ENCODE assay signal across 8 cellular contexts in the genomic region with DNA sequence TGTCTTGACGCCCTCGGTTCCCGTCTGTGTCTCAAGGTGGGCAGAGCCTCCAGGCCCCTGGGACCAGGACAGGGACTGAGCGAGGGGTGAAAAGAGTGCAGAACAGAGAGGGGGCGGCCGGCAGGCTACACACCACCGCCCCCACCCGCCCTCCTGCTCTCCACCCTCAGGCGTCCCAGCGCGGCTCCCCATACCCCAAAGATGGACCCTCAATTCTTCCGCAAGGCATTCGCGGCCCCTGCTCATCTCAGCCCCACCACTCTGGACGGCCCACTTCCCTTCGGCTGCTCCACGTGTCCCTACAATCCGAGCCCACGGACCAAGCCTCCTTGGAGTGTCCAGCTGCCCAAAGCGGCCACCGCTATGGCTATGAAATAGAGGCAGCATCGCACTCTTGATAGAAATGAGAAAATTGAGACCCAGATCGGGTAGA. TPM values are rescaled to one million over a fixed set of nuclear protein-coding genes. Genes with fewer than 3 reads are reported as not detected.
DNase-seq lines count a peak whose midpoint lies in the region; ATAC-seq lines count a peak whose summit lies in the region.

No MANE protein-coding gene starts in this region.

- peaks cover 43% of the 10 kb centered on the region for H3K4me1 Mint-ChIP-seq in activated CD4-positive, alpha-beta T cell treated with anti-CD3 and anti-CD28 coated beads for 36 hours
- H3K4me1 Mint-ChIP-seq in activated T-helper 1 cell treated with anti-CD3 and anti-CD28 coated beads, Interleukin-12 subunit alpha, Interleukin-12 subunit beta, Interleukin-2, Interleukin-4 antibody, amounts not matched to agents 30 ng/mL and 10 ng/mL and 1 ng/mL, durations not matched to agents 14 hours and 24 hours and 36 hours (ENCODE audit: low read depth), result peaks cover 22% of the 10 kb centered on the region

- H3K4me1 ChIP-seq in iPS-20b (ENCODE audit: insufficient read depth, low read length), result peaks cover 32% of the 10 kb centered on the region
- H3K4me1 ChIP-seq in stomach smooth muscle (ENCODE audit: control insufficient read depth, insufficient read depth, low read length), result peaks cover 51% of the 10 kb centered on the region

- H3K4me3 Mint-ChIP-seq in activated CD4-positive, alpha-beta T cell treated with anti-CD3 and anti-CD28 coated beads for 36 hours, result peak overlapping the region; percentile 92
- peak overlapping the region; percentile 95 for H3K4me3 Mint-ChIP-seq in activated T-helper 1 cell treated with anti-CD3 and anti-CD28 coated beads, Interleukin-12 subunit alpha, Interleukin-12 subunit beta, Interleukin-2, Interleukin-4 antibody, amounts not matched to agents 30 ng/mL and 10 ng/mL and 1 ng/mL, durations not matched to agents 14 hours and 24 hours and 36 hours

- H3K4me3 ChIP-seq in iPS-20b (ENCODE audit: low read length), result peak overlapping the region; percentile 84
- H3K4me3 ChIP-seq in stomach smooth muscle (ENCODE audit: low read length in 2 of 2), result peak overlapping the region; percentile 3 to 40

- H3K36me3 ChIP-seq in iPS-20b (ENCODE audit: insufficient read depth, low read depth, low read length) (no peaks in the 10 kb centered on the region), stomach smooth muscle (ENCODE audit: control insufficient read depth in 2 of 2, insufficient read depth in 2 of 2, low read length in 2 of 2) (no peaks in the 10 kb centered on the region)

- peaks cover 25% of the 10 kb centered on the region for H3K27me3 ChIP-seq in iPS-20b (ENCODE audit: insufficient read depth, low read length)
- H3K27me3 ChIP-seq in stomach smooth muscle (ENCODE audit: control insufficient read depth in 1 of 2, insufficient read depth in 2 of 2, low read length in 2 of 2), result peaks cover 2 to 25% of the 10 kb centered on the region in 2 donors

- H3K27ac ChIP-seq in iPS-20b (ENCODE audit: low read length) (no peak overlapping the region), stomach smooth muscle (ENCODE audit: low read length) (no peak overlapping the region)

- no peak for DNase-seq in activated CD4-positive, alpha-beta T cell treated with anti-CD3 and anti-CD28 coated beads for 36 hours
- no peak for DNase-seq in activated CD4-positive, alpha-beta T cell treated with anti-CD3 and anti-CD28 coated beads, Interleukin-2, amount 50 U/mL, for 48 hours
- DNase-seq in activated T-helper 1 cell treated with anti-CD3 and anti-CD28 coated beads, Interleukin-12 subunit alpha, Interleukin-12 subunit beta, Interleukin-2, Interleukin-4 antibody, amounts not matched to agents 30 ng/mL and 10 ng/mL and 1 ng/mL, durations not matched to agents 14 hours and 24 hours and 36 hours (ENCODE audit: low spot score), result no peak
- no peak for DNase-seq in ureter (ENCODE audit: low spot score)

- intact Hi-C loops in activated CD4-positive, alpha-beta T cell treated with anti-CD3 and anti-CD28 coated beads for 36 hours (cut with DNase I, micrococcal nuclease), result loop anchor here (2.0 to 5.0 kb wide), 6 partner anchors 13 to 1181 kb away; partner anchors contain the start of genes CIRBP (in 1 of the 2), MBD3 (in 1 of the 2), PTBP1 (in 1 of the 2) and REXO1 (in 1 of the 2)
- intact Hi-C loops in activated T-helper 1 cell treated with anti-CD3 and anti-CD28 coated beads, Interleukin-12 subunit alpha, Interleukin-12 subunit beta, Interleukin-2, Interleukin-4 antibody, amounts not matched to agents 30 ng/mL and 10 ng/mL and 1 ng/mL, durations not matched to agents 14 hours and 24 hours and 36 hours (cut with micrococcal nuclease), result loop anchor here (5.0 kb wide), 3 partner anchors 291 to 454 kb away; partner anchors contain the start of genes AP3D1, DAZAP1, PCSK4 and REEP6

- ATAC-seq in activated CD4-positive, alpha-beta T cell treated with anti-CD3 and anti-CD28 coated beads for 36 hours, result no peak
- no peak for ATAC-seq in GM18870 (IDR thresholded peaks at IDR 0.05; ENCODE audit: unreplicated experiment)
- ATAC-seq in GM18909 (IDR thresholded peaks at IDR 0.05; ENCODE audit: poor library complexity, unreplicated experiment), result no peak

- H3K27ac Mint-ChIP-seq in activated CD4-positive, alpha-beta T cell treated with anti-CD3 and anti-CD28 coated beads for 36 hours, result peak overlapping the region; percentile 34
- H3K27ac Mint-ChIP-seq in activated T-helper 1 cell treated with anti-CD3 and anti-CD28 coated beads, Interleukin-12 subunit alpha, Interleukin-12 subunit beta, Interleukin-2, Interleukin-4 antibody, amounts not matched to agents 30 ng/mL and 10 ng/mL and 1 ng/mL, durations not matched to agents 14 hours and 24 hours and 36 hours, result peak overlapping the region; percentile 68

- POLR2A ChIA-PET in activated CD4-positive, alpha-beta T cell treated with anti-CD3 and anti-CD28 coated beads for 36 hours (lab: Charles Lee), result no interaction called here

- no peaks in the 10 kb centered on the region for H3K36me3 Mint-ChIP-seq in activated CD4-positive, alpha-beta T cell treated with anti-CD3 and anti-CD28 coated beads for 36 hours (ENCODE audit: low read depth)
- peaks cover 2% of the 10 kb centered on the region for H3K36me3 Mint-ChIP-seq in activated T-helper 1 cell treated with anti-CD3 and anti-CD28 coated beads, Interleukin-12 subunit alpha, Interleukin-12 subunit beta, Interleukin-2, Interleukin-4 antibody, amounts not matched to agents 30 ng/mL and 10 ng/mL and 1 ng/mL, durations not matched to agents 14 hours and 24 hours and 36 hours (ENCODE audit: low read depth)

- H3K9ac ChIP-seq in iPS-20b (ENCODE audit: low read depth, low read length), result peak overlapping the region; percentile 59; the same call in 1 of the 2 replicates
- H3K9ac ChIP-seq in stomach smooth muscle (ENCODE audit: low read length in 2 of 2), result peak overlapping the region in 1 of 2 donors; percentile 19

- CTCF ChIA-PET in activated CD4-positive, alpha-beta T cell treated with anti-CD3 and anti-CD28 coated beads for 36 hours (lab: Charles Lee), result interaction anchor here (0.6 kb wide), 1 partner anchor 36 kb away, joined by 4 read pairs; no protein-coding TSS in a partner anchor

- H3K9me3 ChIP-seq in iPS-20b (ENCODE audit: insufficient read depth, low read depth, low read length) (no peaks in the 10 kb centered on the region), stomach smooth muscle (ENCODE audit: control insufficient read depth in 2 of 2, low read length in 2 of 2) (no peaks in the 10 kb centered on the region)

- H3K27me3 Mint-ChIP-seq in activated CD4-positive, alpha-beta T cell treated with anti-CD3 and anti-CD28 coated beads for 36 hours, result no peaks in the 10 kb centered on the region
- H3K27me3 Mint-ChIP-seq in activated T-helper 1 cell treated with anti-CD3 and anti-CD28 coated beads, Interleukin-12 subunit alpha, Interleukin-12 subunit beta, Interleukin-2, Interleukin-4 antibody, amounts not matched to agents 30 ng/mL and 10 ng/mL and 1 ng/mL, durations not matched to agents 14 hours and 24 hours and 36 hours (ENCODE audit: insufficient read depth), result peaks cover 2% of the 10 kb centered on the region

- H3K9me3 Mint-ChIP-seq in activated CD4-positive, alpha-beta T cell treated with anti-CD3 and anti-CD28 coated beads for 36 hours (ENCODE audit: low read depth), result no peaks in the 10 kb centered on the region
- H3K9me3 Mint-ChIP-seq in activated T-helper 1 cell treated with anti-CD3 and anti-CD28 coated beads, Interleukin-12 subunit alpha, Interleukin-12 subunit beta, Interleukin-2, Interleukin-4 antibody, amounts not matched to agents 30 ng/mL and 10 ng/mL and 1 ng/mL, durations not matched to agents 14 hours and 24 hours and 36 hours, result no peaks in the 10 kb centered on the region

RNA-seq across cellular contexts. Expression of gene KLF16, which starts 1.8 kb away (rescaled TPM):
- 10 to 100 TPM; 22.5 to 28.8 TPM for total RNA-seq in activated CD4-positive, alpha-beta T cell treated with anti-CD3 and anti-CD28 coated beads for 36 hours
- 34.5 and 39.1 TPM in 2 replicates for total RNA-seq in activated T-helper 1 cell treated with anti-CD3 and anti-CD28 coated beads, Interleukin-12 subunit alpha, Interleukin-12 subunit beta, Interleukin-2, Interleukin-4 antibody, amounts not matched to agents 30 ng/mL and 10 ng/mL and 1 ng/mL, durations not matched to agents 14 hours and 24 hours and 36 hours
- 14.8 TPM for total RNA-seq in ureter

RNA-seq across cellular contexts. Expression of gene REXO1, which starts 13.3 kb away (rescaled TPM):
- 10 to 100 TPM; 39.3 to 49.8 TPM for total RNA-seq in activated CD4-positive, alpha-beta T cell treated with anti-CD3 and anti-CD28 coated beads for 36 hours
- total RNA-seq in activated T-helper 1 cell treated with anti-CD3 and anti-CD28 coated beads, Interleukin-12 subunit alpha, Interleukin-12 subunit beta, Interleukin-2, Interleukin-4 antibody, amounts not matched to agents 30 ng/mL and 10 ng/mL and 1 ng/mL, durations not matched to agents 14 hours and 24 hours and 36 hours, result 64.5 and 70.5 TPM in 2 replicates
- 39.3 TPM for total RNA-seq in ureter

RNA-seq across cellular contexts. Expression of gene ABHD17A, which starts 23.7 kb away (rescaled TPM):
- 10 to 100 TPM; 84.5 to 88.5 TPM for total RNA-seq in activated CD4-positive, alpha-beta T cell treated with anti-CD3 and anti-CD28 coated beads for 36 hours
- total RNA-seq in activated T-helper 1 cell treated with anti-CD3 and anti-CD28 coated beads, Interleukin-12 subunit alpha, Interleukin-12 subunit beta, Interleukin-2, Interleukin-4 antibody, amounts not matched to agents 30 ng/mL and 10 ng/mL and 1 ng/mL, durations not matched to agents 14 hours and 24 hours and 36 hours, result 115 TPM in 2 replicates
- total RNA-seq in ureter, result 58.1 TPM

RNA-seq across cellular contexts. Expression of gene ADAT3, which starts 43.6 kb away (rescaled TPM):
- total RNA-seq in activated CD4-positive, alpha-beta T cell treated with anti-CD3 and anti-CD28 coated beads for 36 hours, result 1 to 10 TPM; 5.6 to 6.1 TPM
- 8.4 and 9.6 TPM in 2 replicates for total RNA-seq in activated T-helper 1 cell treated with anti-CD3 and anti-CD28 coated beads, Interleukin-12 subunit alpha, Interleukin-12 subunit beta, Interleukin-2, Interleukin-4 antibody, amounts not matched to agents 30 ng/mL and 10 ng/mL and 1 ng/mL, durations not matched to agents 14 hours and 24 hours and 36 hours
- 4.1 TPM for total RNA-seq in ureter

RNA-seq across cellular contexts. Expression of gene SCAMP4, which starts 43.6 kb away (rescaled TPM):
- 10 to 100 TPM; 20.5 to 25.6 TPM for total RNA-seq in activated CD4-positive, alpha-beta T cell treated with anti-CD3 and anti-CD28 coated beads for 36 hours
- 38.0 and 41.5 TPM in 2 replicates for total RNA-seq in activated T-helper 1 cell treated with anti-CD3 and anti-CD28 coated beads, Interleukin-12 subunit alpha, Interleukin-12 subunit beta, Interleukin-2, Interleukin-4 antibody, amounts not matched to agents 30 ng/mL and 10 ng/mL and 1 ng/mL, durations not matched to agents 14 hours and 24 hours and 36 hours
- 82.3 TPM for total RNA-seq in ureter
